1 cellular context compared by ENCODE assay signal in genomic region chr17:73069164-73069774, GRCh38.
TF ChIP-seq lines count a peak whose summit lies in the region.

No MANE protein-coding gene starts in this region.

TF ChIP-seq in HepG2, 621 proteins besides CTCF, POLR2A, EP300 and RAD21 (continued from another document):
- TF ChIP-seq HNF1A (IDR thresholded peaks at IDR 0.05; ENCODE audit: low read depth) (no peak), HNF1A (CRISPR knock-in tag; IDR thresholded peaks at IDR 0.05; ENCODE audit: borderline replicate concordance) (0 out of 2 replicates have a peak, but pooled peaks have one; percentile 0), MAZ (IDR thresholded peaks at IDR 0.05; ENCODE audit: borderline replicate concordance, low read depth, low read length) (0 out of 2 replicates have a peak, but pooled peaks have one; percentile 12), MAZ (CRISPR knock-in tag; IDR thresholded peaks at IDR 0.05; ENCODE audit: low read depth) (no peak), GZF1 (CRISPR knock-in tag; IDR thresholded peaks at IDR 0.05) (0 out of 2 replicates have a peak, but pooled peaks have one; percentile 15), TOPORS (CRISPR knock-in tag; IDR thresholded peaks at IDR 0.05) (0 out of 2 replicates have a peak, but pooled peaks have one; percentile 0), GATA4 (IDR thresholded peaks at IDR 0.05; ENCODE audit: borderline replicate concordance, low read depth) (no peak), BORCS8-MEF2B (CRISPR knock-in tag; IDR thresholded peaks at IDR 0.05) (0 out of 2 replicates have a peak, but pooled peaks have one; percentile 15)
